In genomic region chr18:13217971-13218375, GRCh38 we compare ENCODE assay signal across 1 cellular context.
TF ChIP-seq lines count a peak whose summit lies in the region.

No MANE protein-coding gene starts in this region.

TF ChIP-seq in SK-N-SH, 30 proteins besides CTCF, POLR2A, EP300 and RAD21 (continued from another document):
- TF ChIP-seq TEAD4 (IDR thresholded peaks at IDR 0.05; ENCODE audit: borderline replicate concordance, insufficient read depth) (no peak), NFIC (IDR thresholded peaks at IDR 0.05; ENCODE audit: borderline replicate concordance) (no peak), YY1 (IDR thresholded peaks at IDR 0.05; ENCODE audit: low read depth) (no peak), SIN3A (IDR thresholded peaks at IDR 0.05; ENCODE audit: borderline replicate concordance, low read depth, low read length) (no peak), RFX5 (IDR thresholded peaks at IDR 0.05; ENCODE audit: low read length) (no peak)
